Comparison of ENCODE assay signal across 7 cellular contexts in genomic region chr4:52917836-52918235, GRCh38. TPM values are rescaled to one million over a fixed set of nuclear protein-coding genes. Genes with fewer than 3 reads are reported as not detected.
"Had no signal": no experiment of that assay in that cellular context is flagged by ENCODE, and none has a peak within 500 bp of the region (broad histone marks: within the 10 kb centered on the region; RNA-seq: fewer than 3 reads in every experiment).

No MANE protein-coding gene starts in this region.

- DNase-seq: GDM1, GF-D8 had no signal

- FAIRE-seq: GM12878, GM12891, GM12892, GM18507 had no signal

- ATAC-seq: GM12878 had no signal

- H3K4me3 ChIP-seq: GM12878 had no signal

RNA-seq across cellular contexts. Expression of gene RASL11B, which starts 55.7 kb away (rescaled TPM):
- total RNA-seq: G401 had no signal
